Comparison of ENCODE assay signal across 11 cellular contexts in genomic region chr7:92639213-92639896, GRCh38. TPM values are rescaled to one million over a fixed set of nuclear protein-coding genes. Genes with fewer than 3 reads are reported as not detected.
DNase-seq lines count a peak whose midpoint lies in the region; TF ChIP-seq lines count a peak whose summit lies in the region.
"Had no signal": no experiment of that assay in that cellular context is flagged by ENCODE, and none has a peak within 500 bp of the region (broad histone marks: within the 10 kb centered on the region; RNA-seq: fewer than 3 reads in every experiment).

No MANE protein-coding gene starts in this region.

- no peaks in the 10 kb centered on the region for H3K27me3 Mint-ChIP-seq in activated CD4-positive, alpha-beta memory T cell treated with anti-CD3 and anti-CD28 coated beads, Interleukin-2, amount 10 ng/mL, durations not matched to agents 7 days and 5 days
- H3K27me3 Mint-ChIP-seq in Caco-2 (ENCODE audit: insufficient read depth, unreplicated experiment): no peaks in the 10 kb centered on the region

- BruUV-seq in PC-9 (replicated peaks; lab: Mats Ljungman, UMichigan) (no TSS peak), Caco-2 (replicated peaks; lab: Mats Ljungman, UMichigan) (no TSS peak)

- H4K20me1 ChIP-seq in PC-9 (ENCODE audit: insufficient read depth): no peaks in the 10 kb centered on the region

- H3K27me3 ChIP-seq in MG63 (no peaks in the 10 kb centered on the region), PC-9 (ENCODE audit: insufficient read depth, low read depth) (no peaks in the 10 kb centered on the region), Caco-2 (replicated peaks; ENCODE audit: control insufficient read depth, insufficient read depth, low read length) (no peaks in the 10 kb centered on the region)
- H3K27me3 ChIP-seq: left lung had no signal

- no peak overlapping the region for H2AFZ ChIP-seq in PC-9

- H3K9me2 ChIP-seq in PC-9 (ENCODE audit: insufficient read depth): no peaks in the 10 kb centered on the region

- H3K4me1 ChIP-seq in PC-9 (replicated peaks; ENCODE audit: insufficient read depth) (peaks cover 20% of the 10 kb centered on the region), Caco-2 (peaks cover 12% of the 10 kb centered on the region)

- intact Hi-C loops in PC-9 (cut with micrococcal nuclease; ENCODE audit: unreplicated experiment) (no loop called here), Caco-2 (cut with micrococcal nuclease; ENCODE audit: unreplicated experiment) (no loop called here)

- H3K36me3 Mint-ChIP-seq in activated CD4-positive, alpha-beta memory T cell treated with anti-CD3 and anti-CD28 coated beads, Interleukin-2, amount 10 ng/mL, durations not matched to agents 7 days and 5 days (ENCODE audit: low read depth): peaks cover 31% of the 10 kb centered on the region
- H3K36me3 Mint-ChIP-seq in Caco-2 (ENCODE audit: insufficient read depth, unreplicated experiment): peaks cover 39% of the 10 kb centered on the region

- H3K36me3 ChIP-seq in MG63 (peaks cover 21% of the 10 kb centered on the region), PC-9 (ENCODE audit: low read depth) (no peaks in the 10 kb centered on the region), Caco-2 (ENCODE audit: control insufficient read depth, insufficient read depth, low read length) (peaks cover 2% of the 10 kb centered on the region)
- H3K36me3 ChIP-seq: left lung had no signal

- peaks cover 11% of the 10 kb centered on the region; the same call in 1 of the 2 replicates for H3K79me2 ChIP-seq in PC-9 (ENCODE audit: low read depth)

- no peak overlapping the region for H3K27ac ChIP-seq in PC-9
- H3K27ac ChIP-seq: left lung had no signal

- no peak for TF ChIP-seq CTCF in PC-9 (conservative IDR thresholded peaks at IDR 0.05)
- TF ChIP-seq CTCF in Caco-2 (IDR thresholded peaks at IDR 0.05; ENCODE audit: insufficient read depth in 1 of 2, low read depth in 1 of 2, low read length in 1 of 2, severe bottlenecking in 1 of 2, unreplicated experiment in 1 of 2): no peak

- H3K9me3 Mint-ChIP-seq in activated CD4-positive, alpha-beta memory T cell treated with anti-CD3 and anti-CD28 coated beads, Interleukin-2, amount 10 ng/mL, durations not matched to agents 7 days and 5 days: no peaks in the 10 kb centered on the region
- no peaks in the 10 kb centered on the region for H3K9me3 Mint-ChIP-seq in Caco-2 (ENCODE audit: unreplicated experiment)

- H3K4me2 ChIP-seq in PC-9: no peak overlapping the region

- H3K9me3 ChIP-seq in MG63 (no peaks in the 10 kb centered on the region), PC-9 (ENCODE audit: insufficient read depth, low read depth) (no peaks in the 10 kb centered on the region), Caco-2 (no peaks in the 10 kb centered on the region)
- H3K9me3 ChIP-seq: left lung had no signal

- peak; percentile 59 for DNase-seq in NOMO-1 treated with DMSO at 0.1 percent for 48 hours (lab: John Stamatoyannopoulos, UW; ENCODE audit: unreplicated experiment)
- no peak for DNase-seq in NOMO-1 treated with dmso at 0.1 percent for 144 hours (lab: John Stamatoyannopoulos, UW; ENCODE audit: unreplicated experiment)
- DNase-seq in MG63: peak; percentile 53
- DNase-seq in activated CD4-positive, alpha-beta memory T cell treated with anti-CD3 and anti-CD28 coated beads, Interleukin-2, amount 10 ng/mL, durations not matched to agents 7 days and 5 days: peak; percentile 43
- DNase-seq in myocyte (ENCODE audit: low read depth): peak; percentile 83
- no peak for DNase-seq in PC-9
- no peak for DNase-seq in Caco-2
- no peak for DNase-seq in GOT3 (lab: John Stamatoyannopoulos, UW)
- DNase-seq: 8988T, left lung, NCI-H1436 treated with DMSO at 0.1 percent for 48 hours had no signal

- H3K4me1 Mint-ChIP-seq in activated CD4-positive, alpha-beta memory T cell treated with anti-CD3 and anti-CD28 coated beads, Interleukin-2, amount 10 ng/mL, durations not matched to agents 7 days and 5 days: peaks cover 81% of the 10 kb centered on the region
- H3K4me1 Mint-ChIP-seq in Caco-2 (ENCODE audit: low read depth, unreplicated experiment): peaks cover 2% of the 10 kb centered on the region

- H3K27ac Mint-ChIP-seq in activated CD4-positive, alpha-beta memory T cell treated with anti-CD3 and anti-CD28 coated beads, Interleukin-2, amount 10 ng/mL, durations not matched to agents 7 days and 5 days: peak overlapping the region; percentile 86
- H3K27ac Mint-ChIP-seq in Caco-2 (ENCODE audit: unreplicated experiment): no peak overlapping the region

- no peak overlapping the region for H3K4me3 ChIP-seq in MG63
- H3K4me3 ChIP-seq in PC-9: no peak overlapping the region
- no peak overlapping the region for H3K4me3 ChIP-seq in Caco-2 (ENCODE audit: low read depth, low read length)
- H3K4me3 ChIP-seq: left lung had no signal

- CTCF ChIA-PET in activated CD4-positive, alpha-beta memory T cell treated with anti-CD3 and anti-CD28 coated beads, Interleukin-2, amount 10 ng/mL, durations not matched to agents 7 days and 5 days (lab: Charles Lee): no interaction called here
- CTCF ChIA-PET in PC-9 (lab: Charles Lee) (no interaction called here), Caco-2 (lab: Charles Lee) (interaction anchor here (0.5 kb wide), 1 partner anchor 252 kb away, joined by 3 read pairs; no protein-coding TSS in a partner anchor)

- peak overlapping the region; percentile 53 for H3K4me3 Mint-ChIP-seq in activated CD4-positive, alpha-beta memory T cell treated with anti-CD3 and anti-CD28 coated beads, Interleukin-2, amount 10 ng/mL, durations not matched to agents 7 days and 5 days
- no peak overlapping the region for H3K4me3 Mint-ChIP-seq in Caco-2 (ENCODE audit: unreplicated experiment)

- POLR2A ChIA-PET in activated CD4-positive, alpha-beta memory T cell treated with anti-CD3 and anti-CD28 coated beads, Interleukin-2, amount 10 ng/mL, durations not matched to agents 7 days and 5 days (lab: Charles Lee): no interaction called here
- POLR2A ChIA-PET in PC-9 (lab: Charles Lee; ENCODE audit: unreplicated experiment): no interaction called here
- POLR2A ChIA-PET in Caco-2 (lab: Charles Lee): interaction anchor here (0.6 kb wide), 1 partner anchor 298 kb away, joined by 3 read pairs; no protein-coding TSS in a partner anchor

- H3F3A ChIP-seq in PC-9 (ENCODE audit: insufficient read depth, low read depth): peaks cover 11% of the 10 kb centered on the region

RNA-seq across cellular contexts. Expression of gene FAM133B, which starts 49.2 kb away (rescaled TPM):
- total RNA-seq in MG63 (2014; rRNA removed; shearing (Covaris generic); ENCODE audit: low replicate concordance): 6.6 and 7.7 TPM in 2 replicates
- total RNA-seq in activated CD4-positive, alpha-beta memory T cell treated with anti-CD3 and anti-CD28 coated beads, Interleukin-2, amount 10 ng/mL, durations not matched to agents 7 days and 5 days: 10 to 100 TPM; 23.4 to 25.5 TPM
- 23.9 and 26.9 TPM in 2 replicates for total RNA-seq in myocyte
- polyA plus RNA-seq in myocyte (2012): 15.4 TPM
- 33.7 TPM in 2 replicates for total RNA-seq in PC-9 (2021)
- 41.9 and 42.5 TPM in 2 replicates for total RNA-seq in Caco-2 (2022)

Comparison
In these comparisons a context has a peak if more than half of its experiments do, and no peak if none do; other contexts are left out.
1. DNase-seq: peak in NOMO-1 treated with DMSO at 0.1 percent for 48 hours (single experiment), MG63 (single experiment), activated CD4-positive, alpha-beta memory T cell treated with anti-CD3 and anti-CD28 coated beads, Interleukin-2, amount 10 ng/mL, durations not matched to agents 7 days and 5 days (single experiment) and myocyte (single experiment); none in NOMO-1 treated with dmso at 0.1 percent for 144 hours (single experiment), PC-9 (0 of 2), Caco-2 (0 of 2) and GOT3 (single experiment).